13 cellular contexts compared by ENCODE assay signal in genomic region chr13:32153056-32153455, GRCh38.
DNase-seq lines count a peak whose midpoint lies in the region; ATAC-seq and TF ChIP-seq lines count a peak whose summit lies in the region.
"Had no signal": no experiment of that assay in that cellular context is flagged by ENCODE, and none has a peak within 500 bp of the region (broad histone marks: within the 10 kb centered on the region; RNA-seq: fewer than 3 reads in every experiment).

No MANE protein-coding gene starts in this region.

- no peaks in the 10 kb centered on the region for H3K4me1 Mint-ChIP-seq in progenitor cell of endocrine pancreas (ENCODE audit: low read depth)
- H3K4me1 Mint-ChIP-seq in activated T-cell treated with anti-CD3 and anti-CD28 coated beads, Interleukin-2, amount 50 U/mL, for 24 hours (ENCODE audit: low read depth), result peaks cover 4% of the 10 kb centered on the region
- H3K4me1 Mint-ChIP-seq: activated B cell treated with CpG ODN at 0.5 μM for 24 hours had no signal

- no peak overlapping the region for H3K27ac Mint-ChIP-seq in progenitor cell of endocrine pancreas
- no peak overlapping the region for H3K27ac Mint-ChIP-seq in activated T-cell treated with anti-CD3 and anti-CD28 coated beads, Interleukin-2, amount 50 U/mL, for 24 hours
- H3K27ac Mint-ChIP-seq: activated B cell treated with CpG ODN at 0.5 μM for 24 hours had no signal

- H3K36me3 ChIP-seq in RWPE2 (ENCODE audit: low read depth) (no peaks in the 10 kb centered on the region), skeletal muscle satellite cell (ENCODE audit: insufficient read depth, low read length) (no peaks in the 10 kb centered on the region)
- H3K36me3 ChIP-seq: lower lobe of right lung, thoracic aorta had no signal

- H3K9me3 Mint-ChIP-seq in progenitor cell of endocrine pancreas (ENCODE audit: low read depth), result no peaks in the 10 kb centered on the region
- H3K9me3 Mint-ChIP-seq in activated T-cell treated with anti-CD3 and anti-CD28 coated beads, Interleukin-2, amount 50 U/mL, for 24 hours, result no peaks in the 10 kb centered on the region
- H3K9me3 Mint-ChIP-seq: activated B cell treated with CpG ODN at 0.5 μM for 24 hours had no signal

- no peak overlapping the region for H3K4me3 Mint-ChIP-seq in progenitor cell of endocrine pancreas (ENCODE audit: low read depth)
- no peak overlapping the region for H3K4me3 Mint-ChIP-seq in activated T-cell treated with anti-CD3 and anti-CD28 coated beads, Interleukin-2, amount 50 U/mL, for 24 hours
- H3K4me3 Mint-ChIP-seq: activated B cell treated with CpG ODN at 0.5 μM for 24 hours had no signal

- H3K27ac ChIP-seq in RWPE2 (ENCODE audit: poor library complexity, severe bottlenecking), result no peak overlapping the region
- H3K27ac ChIP-seq: lower lobe of right lung had no signal

- TF ChIP-seq CTCF in RWPE2 (IDR thresholded peaks at IDR 0.05; ENCODE audit: poor library complexity, severe bottlenecking) (no peak), epithelial cell of esophagus (IDR thresholded peaks at IDR 0.05; ENCODE audit: insufficient read depth, low read depth, low read length, missing control alignments) (no peak), progenitor cell of endocrine pancreas (IDR thresholded peaks at IDR 0.05; ENCODE audit: unreplicated experiment) (no peak)

- peak; percentile 58 for ATAC-seq in RWPE2 (ENCODE audit: low read depth)
- no peak for ATAC-seq in GM18519 (IDR thresholded peaks at IDR 0.05; ENCODE audit: low FRiP score, unreplicated experiment)
- ATAC-seq: lower lobe of right lung had no signal

- H3K36me3 Mint-ChIP-seq in progenitor cell of endocrine pancreas (ENCODE audit: insufficient read depth), result no peaks in the 10 kb centered on the region
- H3K36me3 Mint-ChIP-seq in activated T-cell treated with anti-CD3 and anti-CD28 coated beads, Interleukin-2, amount 50 U/mL, for 24 hours (ENCODE audit: low read depth), result peaks cover 1% of the 10 kb centered on the region

- H3K4me3 ChIP-seq in RWPE2 (ENCODE audit: severe bottlenecking), result no peak overlapping the region
- no peak overlapping the region for H3K4me3 ChIP-seq in epithelial cell of esophagus (ENCODE audit: low read length)
- H3K4me3 ChIP-seq in skeletal muscle satellite cell (ENCODE audit: low read length), result no peak overlapping the region
- H3K4me3 ChIP-seq: lower lobe of right lung, smooth muscle cell, thoracic aorta had no signal

- H3K9ac ChIP-seq in skeletal muscle satellite cell (ENCODE audit: low read depth, low read length), result peak overlapping the region; percentile 3

- peak overlapping the region; percentile 19 for H3K4me2 ChIP-seq in skeletal muscle satellite cell (ENCODE audit: low read length)
- H3K4me2 ChIP-seq: smooth muscle cell had no signal

- H3K4me1 ChIP-seq in RWPE2 (ENCODE audit: insufficient read depth, poor library complexity, severe bottlenecking), result no peaks in the 10 kb centered on the region
- H3K4me1 ChIP-seq in skeletal muscle satellite cell (ENCODE audit: control insufficient read depth, insufficient read depth, low read length), result peaks cover 10% of the 10 kb centered on the region
- H3K4me1 ChIP-seq: lower lobe of right lung had no signal

- no peaks in the 10 kb centered on the region for H3K27me3 Mint-ChIP-seq in progenitor cell of endocrine pancreas
- no peaks in the 10 kb centered on the region for H3K27me3 Mint-ChIP-seq in activated T-cell treated with anti-CD3 and anti-CD28 coated beads, Interleukin-2, amount 50 U/mL, for 24 hours
- H3K27me3 Mint-ChIP-seq: activated B cell treated with CpG ODN at 0.5 μM for 24 hours had no signal

- H3K9me3 ChIP-seq in RWPE2 (ENCODE audit: severe bottlenecking) (no peaks in the 10 kb centered on the region), skeletal muscle satellite cell (replicated peaks; ENCODE audit: low read length) (no peaks in the 10 kb centered on the region)
- H3K9me3 ChIP-seq: lower lobe of right lung, thoracic aorta had no signal

- H3K27me3 ChIP-seq in RWPE2 (ENCODE audit: insufficient read depth, poor library complexity, severe bottlenecking) (no peaks in the 10 kb centered on the region), skeletal muscle satellite cell (ENCODE audit: control insufficient read depth, insufficient read depth, low read length) (no peaks in the 10 kb centered on the region)

- DNase-seq in GM04504 (ENCODE audit: low read depth) (peak; percentile 37), RWPE2 (ENCODE audit: low spot score) (no peak), epithelial cell of esophagus (ENCODE audit: low read depth) (peak; percentile 70), progenitor cell of endocrine pancreas (ENCODE audit: low spot score, unreplicated experiment) (no peak)
- no peak for DNase-seq in activated T-cell treated with anti-CD3 and anti-CD28 coated beads, Interleukin-2, amount 50 U/mL, for 24 hours
- DNase-seq: activated B cell treated with CpG ODN at 0.5 μM for 24 hours; activated CD8-positive, alpha-beta memory T cell treated with anti-CD3 and anti-CD28 coated beads, Interleukin-2, amount 50 U/mL, for 4 hours; effector CD8-positive, alpha-beta T cell; lower lobe of right lung had no signal

Comparison
In these comparisons a context has a peak if more than half of its experiments do, and no peak if none do; other contexts are left out.
1. DNase-seq: peak in GM04504 (single experiment) and epithelial cell of esophagus (single experiment); none in RWPE2 (single experiment), progenitor cell of endocrine pancreas (single experiment) and activated T-cell treated with anti-CD3 and anti-CD28 coated beads, Interleukin-2, amount 50 U/mL, for 24 hours (single experiment).